ENCODE assay signal across 10 cellular contexts in genomic region chr1:169113613-169114119, GRCh38. TPM values are rescaled to one million over a fixed set of nuclear protein-coding genes. Genes with fewer than 3 reads are reported as not detected.
DNase-seq lines count a peak whose midpoint lies in the region; ATAC-seq and TF ChIP-seq lines count a peak whose summit lies in the region.
"Had no signal": no experiment of that assay in that cellular context is flagged by ENCODE, and none has a peak within 500 bp of the region (broad histone marks: within the 10 kb centered on the region; RNA-seq: fewer than 3 reads in every experiment).

No MANE protein-coding gene starts in this region.

- CTCF ChIA-PET in Calu3 (lab: Charles Lee) = interaction anchor here (1.4 kb wide), 1 partner anchor 207 kb away, joined by 3 read pairs; no protein-coding TSS in a partner anchor

- peak overlapping the region; percentile 88 for H3K4me2 ChIP-seq in OCI-LY3 (ENCODE audit: low read length)

- peaks cover 99% of the 10 kb centered on the region for H3K36me3 Mint-ChIP-seq in Calu3 (ENCODE audit: insufficient read depth, unreplicated experiment)

- H3K4me3 Mint-ChIP-seq in Calu3 (ENCODE audit: low read depth, unreplicated experiment) = peak overlapping the region; percentile 91

- no peaks in the 10 kb centered on the region for H3K9me3 Mint-ChIP-seq in Calu3 (ENCODE audit: low read depth, unreplicated experiment)

- no peaks in the 10 kb centered on the region for H3K27me3 Mint-ChIP-seq in Calu3 (ENCODE audit: unreplicated experiment)

- H3K27ac Mint-ChIP-seq in Calu3 (ENCODE audit: unreplicated experiment) = no peak overlapping the region

- H3K9me3 ChIP-seq in OCI-LY3 (ENCODE audit: insufficient read depth, low read length) (no peaks in the 10 kb centered on the region), muscle layer of colon (ENCODE audit: low read length) (no peaks in the 10 kb centered on the region)
- H3K9me3 ChIP-seq: ascending aorta had no signal

- H3K79me2 ChIP-seq in OCI-LY3 (ENCODE audit: low read length) = peaks cover 96% of the 10 kb centered on the region

- H3K4me3 ChIP-seq in OCI-LY3 (ENCODE audit: low read length) (peak overlapping the region; percentile 68), epithelial cell of proximal tubule (ENCODE audit: low read depth, low read length) (no peak overlapping the region), muscle layer of colon (ENCODE audit: low read depth in 1 of 2, low read length in 2 of 2) (no peak overlapping the region)
- H3K4me3 ChIP-seq: ascending aorta had no signal

- peaks cover 91% of the 10 kb centered on the region for H3K4me1 Mint-ChIP-seq in Calu3 (ENCODE audit: low read depth, unreplicated experiment)

- TF ChIP-seq CTCF in Calu3 (IDR thresholded peaks at IDR 0.05; ENCODE audit: unreplicated experiment) (no peak), OCI-LY3 (IDR thresholded peaks at IDR 0.05; ENCODE audit: low read depth, low read length) (no peak), epithelial cell of proximal tubule (conservative IDR thresholded peaks at IDR 0.05; ENCODE audit: low read depth, low read length) (no peak)

- no peaks in the 10 kb centered on the region for H3K27me3 ChIP-seq in OCI-LY3 (ENCODE audit: low read depth, low read length)
- H3K27me3 ChIP-seq in muscle layer of colon (ENCODE audit: control insufficient read depth in 1 of 2, insufficient read depth in 2 of 2, low read length in 2 of 2) = no peaks in the 10 kb centered on the region
- H3K27me3 ChIP-seq: ascending aorta had no signal

- no peak overlapping the region for H2AFZ ChIP-seq in OCI-LY3 (ENCODE audit: low read depth, low read length)

- H3K36me3 ChIP-seq in OCI-LY3 (replicated peaks; ENCODE audit: low read depth, low read length) (peaks cover 63% of the 10 kb centered on the region), muscle layer of colon (ENCODE audit: insufficient read depth, low read length) (peaks cover 46% of the 10 kb centered on the region)

- peaks cover 35% of the 10 kb centered on the region for H4K20me1 ChIP-seq in OCI-LY3 (ENCODE audit: insufficient read depth, low read length)

- H3K27ac ChIP-seq in OCI-LY3 (ENCODE audit: low read length) = peak overlapping the region; percentile 91
- H3K27ac ChIP-seq in muscle layer of colon (ENCODE audit: low read depth, low read length) = peak overlapping the region; percentile 59

- ATAC-seq in GM18498 (IDR thresholded peaks at IDR 0.05; ENCODE audit: unreplicated experiment) (no peak), HG02588 (IDR thresholded peaks at IDR 0.05; ENCODE audit: unreplicated experiment) (no peak), HG02678 (IDR thresholded peaks at IDR 0.05; ENCODE audit: unreplicated experiment) (no peak)

- H3K4me1 ChIP-seq in OCI-LY3 (ENCODE audit: low read length) (peaks cover 85% of the 10 kb centered on the region), muscle layer of colon (ENCODE audit: insufficient read depth, low read length) (peaks cover 86% of the 10 kb centered on the region)

- peak overlapping the region; percentile 71 for H3K9ac ChIP-seq in OCI-LY3 (ENCODE audit: low read length)
- H3K9ac ChIP-seq in muscle layer of colon (ENCODE audit: low read length) = no peak overlapping the region

- intact Hi-C loops in Calu3 (cut with micrococcal nuclease; ENCODE audit: unreplicated experiment) = no loop called here

- BruUV-seq in Calu3 (replicated peaks; lab: Mats Ljungman, UMichigan) = no TSS peak

- DNase-seq in Calu3 (peak; percentile 69), epithelial cell of proximal tubule (ENCODE audit: low read depth) (peak; percentile 95), NOMO-1 treated with DMSO at 0.1 percent for 48 hours (lab: John Stamatoyannopoulos, UW; ENCODE audit: unreplicated experiment) (no peak)
- DNase-seq: GDM1 had no signal

RNA-seq across cellular contexts. Expression of gene ATP1B1, which starts 7.2 kb away (rescaled TPM):
- 621 and 626 TPM in 2 replicates for total RNA-seq in Calu3 (2022)
- total RNA-seq in epithelial cell of proximal tubule = 73.0 and 83.3 TPM in 2 replicates
